17 cellular contexts compared by ENCODE assay signal in the genomic region with DNA sequence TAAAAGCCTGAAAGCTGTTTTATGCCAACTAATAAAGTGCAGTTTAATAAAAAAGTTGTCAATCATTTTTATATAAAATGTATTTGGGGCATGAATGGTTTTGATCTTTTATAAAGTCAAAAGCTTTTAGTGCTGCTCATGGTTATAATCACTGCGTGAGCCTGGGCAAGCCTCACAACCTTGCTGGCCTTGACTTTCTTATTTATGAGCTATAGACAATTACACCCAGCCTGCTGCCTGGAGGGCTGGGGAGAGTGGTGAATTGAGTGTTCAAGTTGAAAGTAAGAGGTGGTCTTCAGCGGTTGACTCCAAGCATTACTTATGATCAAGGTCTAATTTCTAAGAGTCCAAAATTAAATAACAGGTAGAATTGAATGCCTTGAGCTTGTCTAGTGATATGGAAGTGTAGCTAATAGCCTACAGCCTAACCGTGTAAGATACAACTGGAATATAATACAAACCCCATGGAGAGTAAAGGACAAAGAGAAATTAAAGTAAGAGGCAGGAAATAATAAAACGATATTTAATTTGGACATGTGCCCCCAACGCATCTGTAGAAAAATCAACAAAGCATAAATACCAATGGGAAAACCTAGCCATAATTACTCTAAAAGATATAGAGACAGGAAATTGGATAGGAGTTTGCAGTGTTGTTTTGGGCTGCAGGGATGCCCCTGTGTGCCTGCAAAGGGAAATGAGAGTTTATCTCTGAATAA.
DNase-seq lines count a peak whose midpoint lies in the region; TF ChIP-seq lines count a peak whose summit lies in the region.
"Had no signal": no experiment of that assay in that cellular context is flagged by ENCODE, and none has a peak within 500 bp of the region (broad histone marks: within the 10 kb centered on the region; RNA-seq: fewer than 3 reads in every experiment).

No MANE protein-coding gene starts in this region.

- H3K27me3 Mint-ChIP-seq in immature natural killer cell (ENCODE audit: low read depth in 3 of 3): peaks cover 15 to 16% (median 16%) of the 10 kb centered on the region in 3 donors

- no peak for TF ChIP-seq POLR2A in sigmoid colon (IDR thresholded peaks at IDR 0.05)

- H3K4me1 Mint-ChIP-seq in immature natural killer cell: peaks cover 36 to 47% of the 10 kb centered on the region in 2 donors

- TF ChIP-seq CTCF in VCaP (conservative IDR thresholded peaks at IDR 0.05) (no peak), sigmoid colon (IDR thresholded peaks at IDR 0.05) (no peak)

- H3K36me3 Mint-ChIP-seq in immature natural killer cell: peaks cover 0 to 3% (median 0%) of the 10 kb centered on the region in 3 donors
- H3K36me3 Mint-ChIP-seq: CD8-positive, alpha-beta T cell had no signal

- no peak for TF ChIP-seq EP300 in sigmoid colon (IDR thresholded peaks at IDR 0.05)

- H3K36me3 ChIP-seq in sigmoid colon: no peaks in the 10 kb centered on the region
- H3K36me3 ChIP-seq: BLaER1 treated with 17β-estradiol and CSF1 and Interleukin-3, amounts not matched to agents 10 nM and 100 nM; HAP-1; SJCRH30 had no signal

- intact Hi-C loops in sigmoid colon (cut with DNase I): loop anchor here (5.0 kb wide), 1 partner anchor 35 kb away; no protein-coding TSS in a partner anchor

- 17 to 64% methylated on average over 5 of the region's 5 CpGs for WGBS in sigmoid colon, 2 donors

- no peaks in the 10 kb centered on the region for H3K9me3 ChIP-seq in sigmoid colon
- H3K9me3 ChIP-seq: HAP-1, SJCRH30 had no signal

- H3K27ac Mint-ChIP-seq in immature natural killer cell: no peak overlapping the region
- H3K27ac Mint-ChIP-seq: CD8-positive, alpha-beta T cell had no signal

- H3K4me1 ChIP-seq in sigmoid colon: peaks cover 0 to 76% (median 60%) of the 10 kb centered on the region in 4 donors
- H3K4me1 ChIP-seq: SJCRH30 had no signal

- no peak overlapping the region for H3K4me3 ChIP-seq in sigmoid colon
- H3K4me3 ChIP-seq: BLaER1 treated with 17β-estradiol and CSF1 and Interleukin-3, amounts not matched to agents 10 nM and 100 nM; GM23248; HAP-1; SJCRH30 had no signal

- H3K27ac ChIP-seq in VCaP: peak overlapping the region; percentile 65
- peak overlapping the region in 3 of 4 donors; percentile 67 to 75 (median 72) for H3K27ac ChIP-seq in sigmoid colon
- H3K27ac ChIP-seq: BLaER1 treated with 17β-estradiol and CSF1 and Interleukin-3, amounts not matched to agents 10 nM and 100 nM; GM23248; HL-60; KMS-11; SJCRH30 had no signal

- no peaks in the 10 kb centered on the region for H3K9me3 Mint-ChIP-seq in immature natural killer cell
- H3K9me3 Mint-ChIP-seq: CD8-positive, alpha-beta T cell had no signal

- H3K4me3 Mint-ChIP-seq in immature natural killer cell: no peak overlapping the region
- H3K4me3 Mint-ChIP-seq: CD8-positive, alpha-beta T cell had no signal

- no peaks in the 10 kb centered on the region for H3K27me3 ChIP-seq in sigmoid colon
- H3K27me3 ChIP-seq: SJCRH30 had no signal

- peak; percentile 58 for DNase-seq in COR-L47 (lab: John Stamatoyannopoulos, UW)
- peak; percentile 62 for DNase-seq in NCI-H2081 treated with DMSO at 0.1 percent for 48 hours (lab: John Stamatoyannopoulos, UW)
- DNase-seq in sigmoid colon: no peak
- DNase-seq in immature natural killer cell: no peak
- DNase-seq in activated CD4-positive, alpha-beta T cell treated with anti-CD3 and anti-CD28 coated beads for 4 hours: no peak
- DNase-seq in kidney glomerular epithelial cell (lab: John Stamatoyannopoulos, UW): no peak
- DNase-seq in activated T-cell treated with anti-CD3 and anti-CD28 coated beads, Interleukin-2, amount 50 U/mL, for 48 hours: no peak
- DNase-seq: CD8-positive, alpha-beta T cell; GM23248; NCI-H1436 treated with DMSO at 0.1 percent for 48 hours; NCI-H510A treated with DMSO at 0.1 percent for 48 hours; SJCRH30 had no signal

Comparison
In these comparisons a context has a peak if more than half of its experiments do, and no peak if none do; other contexts are left out.
1. DNase-seq: peak in COR-L47 (single experiment) and NCI-H2081 treated with DMSO at 0.1 percent for 48 hours (single experiment); none in sigmoid colon (single experiment), immature natural killer cell (0 of 3), activated CD4-positive, alpha-beta T cell treated with anti-CD3 and anti-CD28 coated beads for 4 hours (0 of 2), kidney glomerular epithelial cell (single experiment) and activated T-cell treated with anti-CD3 and anti-CD28 coated beads, Interleukin-2, amount 50 U/mL, for 48 hours (0 of 2).